In the genomic region with DNA sequence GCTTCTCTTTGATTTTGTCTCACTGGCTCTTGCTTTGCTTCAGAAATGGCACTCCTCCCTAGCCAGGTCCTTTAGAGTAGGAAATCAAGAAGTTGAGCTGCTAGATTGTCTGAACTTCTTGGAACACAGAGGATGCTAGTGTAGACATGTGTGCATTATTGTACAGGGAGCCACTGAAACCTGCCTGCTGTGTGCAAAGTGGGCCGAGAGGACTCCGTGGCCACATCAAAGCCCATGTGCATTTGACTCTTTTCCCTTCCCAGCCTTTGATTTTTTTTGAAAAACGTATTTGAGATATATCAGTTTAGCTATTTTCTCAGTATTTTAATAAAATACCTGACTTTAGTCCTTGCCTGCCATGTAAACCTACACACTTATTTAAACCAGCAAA, we compare ENCODE assay signal across 17 cellular contexts. TPM values are rescaled to one million over a fixed set of nuclear protein-coding genes. Genes with fewer than 3 reads are reported as not detected.
DNase-seq lines count a peak whose midpoint lies in the region; ATAC-seq and TF ChIP-seq lines count a peak whose summit lies in the region.
"Had no signal": no experiment of that assay in that cellular context is flagged by ENCODE, and none has a peak within 500 bp of the region (broad histone marks: within the 10 kb centered on the region; RNA-seq: fewer than 3 reads in every experiment).

No MANE protein-coding gene starts in this region.

- peak; percentile 94 for ATAC-seq in DND-41 (ENCODE audit: insufficient read depth, low read depth)
- peak; percentile 36 for ATAC-seq in HG02798 (IDR thresholded peaks at IDR 0.05; ENCODE audit: poor library complexity, unreplicated experiment)
- ATAC-seq: activated CD8-positive, alpha-beta memory T cell treated with anti-CD3 and anti-CD28 coated beads, Interleukin-2, amount 10 ng/mL, durations not matched to agents 7 days and 5 days had no signal

- DNase-seq in DND-41 (peak; percentile 67), adipocyte (ENCODE audit: low read depth) (no peak), occipital lobe (lab: John Stamatoyannopoulos, UW) (no peak), GM10248 (ENCODE audit: extremely low spot score) (no peak)
- DNase-seq in stimulated activated naive CD4-positive, alpha-beta T cell (lab: John Stamatoyannopoulos, UW) = no peak
- DNase-seq: activated CD4-positive, CD25-positive, alpha-beta regulatory T cell treated with anti-CD3 and anti-CD28 coated beads, Interleukin-2, amount 50 U/mL, for 72 hours; activated CD8-positive, alpha-beta memory T cell treated with anti-CD3 and anti-CD28 coated beads, Interleukin-2, amount 10 ng/mL, durations not matched to agents 7 days and 5 days; amygdala; GDM1; hypothalamus; mesendoderm; NCI-H1105 treated with DMSO at 0.1 percent for 48 hours; upper lobe of right lung had no signal

- peaks cover 22% of the 10 kb centered on the region for H3K4me1 ChIP-seq in DND-41 (ENCODE audit: insufficient read depth, low read length)
- peaks cover 50% of the 10 kb centered on the region for H3K4me1 ChIP-seq in adipocyte (ENCODE audit: control insufficient read depth, insufficient read depth, low read length)
- H3K4me1 ChIP-seq in parathyroid adenoma = peaks cover 3% of the 10 kb centered on the region
- H3K4me1 ChIP-seq: neural progenitor cell had no signal

- H3K9ac ChIP-seq in DND-41 (ENCODE audit: low read depth, low read length) (no peak overlapping the region; the same call in 1 of the 2 replicates), adipocyte (ENCODE audit: low read length) (peak overlapping the region; percentile 47), parathyroid adenoma (no peak overlapping the region)
- H3K9ac ChIP-seq: neural progenitor cell had no signal

- H3K4me3 ChIP-seq in DND-41 (ENCODE audit: low read depth in 1 of 2, low read length in 2 of 2) (no peak overlapping the region), adipocyte (ENCODE audit: low read length) (no peak overlapping the region), parathyroid adenoma (ENCODE audit: low read depth, low read length) (no peak overlapping the region)
- H3K4me3 ChIP-seq: neural progenitor cell, SK-N-MC, upper lobe of right lung had no signal

- H4K20me1 ChIP-seq in DND-41 (ENCODE audit: insufficient read depth, low read length) = 0 out of 2 replicates have a peak, but pooled peaks cover 7% of the 10 kb centered on the region

- H3K79me2 ChIP-seq in DND-41 (ENCODE audit: insufficient read depth, low read length) (no peaks in the 10 kb centered on the region), parathyroid adenoma (peaks cover 53% of the 10 kb centered on the region)

- CTCF ChIA-PET in GM10248 (lab: Yijun Ruan, JAX) = interaction anchor here (0.9 to 2.0 kb wide), 3 partner anchors 8 to 38 kb away, joined by 3 to 16 read pairs (median 4); no protein-coding TSS in a partner anchor

- TF ChIP-seq CTCF in DND-41 (IDR thresholded peaks at IDR 0.05; ENCODE audit: borderline replicate concordance, extremely low read depth, low read length, poor library complexity, severe bottlenecking) = no peak
- TF ChIP-seq CTCF in parathyroid adenoma (IDR thresholded peaks at IDR 0.05) = no peak
- TF ChIP-seq CTCF in GM10248 (IDR thresholded peaks at IDR 0.05; ENCODE audit: control extremely low read depth, extremely low read depth, low read depth, missing control alignments) = no peak

- H3K4me2 ChIP-seq in DND-41 (ENCODE audit: insufficient read depth, low read length) = peak overlapping the region; percentile 8; the same call in 1 of the 2 replicates
- peak overlapping the region; percentile 14 for H3K4me2 ChIP-seq in parathyroid adenoma (ENCODE audit: low read length)
- H3K4me2 ChIP-seq: neural progenitor cell had no signal

- H3K27ac ChIP-seq in DND-41 (ENCODE audit: low read length) (peak overlapping the region; percentile 49), parathyroid adenoma (no peak overlapping the region)
- H3K27ac ChIP-seq: neural progenitor cell, SK-N-MC, upper lobe of right lung had no signal

- H3K9me3 ChIP-seq in DND-41 (ENCODE audit: insufficient read depth, low read length, severe bottlenecking) (peaks cover 5% of the 10 kb centered on the region), adipocyte (ENCODE audit: control insufficient read depth, low read length) (peaks cover 5% of the 10 kb centered on the region), parathyroid adenoma (ENCODE audit: control insufficient read depth, low read length) (no peaks in the 10 kb centered on the region)
- H3K9me3 ChIP-seq: upper lobe of right lung had no signal

- H3K36me3 ChIP-seq in DND-41 (ENCODE audit: insufficient read depth, low read length) = no peaks in the 10 kb centered on the region
- peaks cover 65% of the 10 kb centered on the region for H3K36me3 ChIP-seq in adipocyte (ENCODE audit: control insufficient read depth, insufficient read depth, low read length, severe bottlenecking)
- no peaks in the 10 kb centered on the region for H3K36me3 ChIP-seq in parathyroid adenoma (ENCODE audit: control insufficient read depth, insufficient read depth, low read length)
- H3K36me3 ChIP-seq: neural progenitor cell, upper lobe of right lung had no signal

- POLR2A ChIA-PET in GM10248 (lab: Yijun Ruan, JAX) = no interaction called here

- H2AFZ ChIP-seq in DND-41 (ENCODE audit: low read depth, low read length) = no peak overlapping the region
- no peak overlapping the region for H2AFZ ChIP-seq in parathyroid adenoma
- H2AFZ ChIP-seq: neural progenitor cell had no signal

- no peaks in the 10 kb centered on the region for H3K27me3 ChIP-seq in DND-41 (ENCODE audit: insufficient read depth, low read length, poor library complexity)
- H3K27me3 ChIP-seq in adipocyte (replicated peaks; ENCODE audit: control insufficient read depth, insufficient read depth, low read length) = no peaks in the 10 kb centered on the region
- H3K27me3 ChIP-seq in parathyroid adenoma (ENCODE audit: control insufficient read depth, insufficient read depth, low read length) = no peaks in the 10 kb centered on the region
- H3K27me3 ChIP-seq: neural progenitor cell, upper lobe of right lung had no signal

RNA-seq across cellular contexts. Expression of gene ATP6V1E2, which starts 20.1 kb away (rescaled TPM):
- total RNA-seq in occipital lobe = 6.4 TPM

RNA-seq across cellular contexts. Expression of gene RHOQ, which starts 20.2 kb away (rescaled TPM):
- 20.4 TPM for total RNA-seq in occipital lobe

RNA-seq across cellular contexts. Expression of gene PIGF, which starts 54.4 kb away (rescaled TPM):
- total RNA-seq in occipital lobe = 28.9 TPM

RNA-seq across cellular contexts. Expression of gene CRIPT, which starts 54.6 kb away (rescaled TPM):
- 49.9 TPM for total RNA-seq in occipital lobe
